In the genomic region with DNA sequence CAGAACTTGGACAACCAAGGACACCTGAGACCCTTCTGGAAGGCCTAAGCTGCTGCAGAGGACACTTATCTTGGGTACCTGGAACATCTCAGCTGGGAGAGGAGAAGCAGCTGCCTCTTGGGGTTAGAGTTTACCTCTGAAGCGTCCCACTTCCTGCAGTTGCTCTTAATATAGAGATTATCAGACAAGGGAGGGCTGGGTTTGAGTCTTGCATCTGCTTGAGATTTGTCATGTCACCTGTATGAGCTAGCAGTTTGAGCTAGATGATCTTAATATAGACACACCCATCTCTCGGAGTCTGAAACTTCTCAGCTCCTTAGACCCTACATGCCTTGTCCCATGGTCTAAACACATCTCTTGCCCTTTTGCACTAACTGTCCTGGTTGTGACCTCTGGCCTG, we compare ENCODE assay signal across 19 cellular contexts.
DNase-seq lines count a peak whose midpoint lies in the region; ATAC-seq and TF ChIP-seq lines count a peak whose summit lies in the region.
"Had no signal": no experiment of that assay in that cellular context is flagged by ENCODE, and none has a peak within 500 bp of the region (broad histone marks: within the 10 kb centered on the region; RNA-seq: fewer than 3 reads in every experiment).

No MANE protein-coding gene starts in this region.

- H3K36me3 Mint-ChIP-seq in type B pancreatic cell (no peaks in the 10 kb centered on the region), glutamatergic neuron (ENCODE audit: unreplicated experiment) (no peaks in the 10 kb centered on the region)
- H3K36me3 Mint-ChIP-seq in natural killer cell treated with Interleukin-12 subunit alpha and Interleukin-12 subunit beta and Interleukin-15 and Interleukin-18, amount 100 ng/mL, for 72 hours, result no peaks in the 10 kb centered on the region
- H3K36me3 Mint-ChIP-seq: CD8-positive, alpha-beta T cell had no signal

- H3K4me1 ChIP-seq in BLaER1 (peaks cover 7% of the 10 kb centered on the region; the same call in 1 of the 2 replicates), DND-41 (ENCODE audit: insufficient read depth, low read length) (no peaks in the 10 kb centered on the region), MM.1S (ENCODE audit: low read length) (peaks cover 24% of the 10 kb centered on the region)
- H3K4me1 ChIP-seq: BE2C, Caco-2 had no signal

- no peak for TF ChIP-seq CTCF in DND-41 (IDR thresholded peaks at IDR 0.05; ENCODE audit: borderline replicate concordance, extremely low read depth, low read length, poor library complexity, severe bottlenecking)
- no peak for TF ChIP-seq CTCF in MM.1S (IDR thresholded peaks at IDR 0.05; ENCODE audit: low read length)
- no peak for TF ChIP-seq CTCF in type B pancreatic cell (conservative IDR thresholded peaks at IDR 0.05)
- no peak for TF ChIP-seq CTCF in glutamatergic neuron (IDR thresholded peaks at IDR 0.05; ENCODE audit: partially characterized antibody, unreplicated experiment)

- H4K20me1 ChIP-seq in BLaER1 (no peaks in the 10 kb centered on the region), DND-41 (ENCODE audit: insufficient read depth, low read length) (no peaks in the 10 kb centered on the region; the same call in 1 of the 2 replicates), MM.1S (ENCODE audit: insufficient read depth, low read length) (no peaks in the 10 kb centered on the region)
- H4K20me1 ChIP-seq: BLaER1 treated with 17β-estradiol and CSF1 and Interleukin-3, amounts not matched to agents 10 nM and 100 nM had no signal

- H3K4me3 ChIP-seq in BLaER1, result no peak overlapping the region
- H3K4me3 ChIP-seq in DND-41 (ENCODE audit: low read depth in 1 of 2, low read length in 2 of 2), result no peak overlapping the region
- no peak overlapping the region for H3K4me3 ChIP-seq in MM.1S (ENCODE audit: low read length)
- H3K4me3 ChIP-seq: BLaER1 treated with 17β-estradiol and CSF1 and Interleukin-3, amounts not matched to agents 10 nM and 100 nM; GM12878 had no signal

- DNase-seq in DND-41 (no peak), MM.1S (peak; percentile 69), type B pancreatic cell (ENCODE audit: extremely low spot score, unreplicated experiment) (no peak), glutamatergic neuron (no peak)
- no peak for DNase-seq in natural killer cell treated with Interleukin-12 subunit alpha and Interleukin-12 subunit beta and Interleukin-15 and Interleukin-18, amount 100 ng/mL, for 72 hours (ENCODE audit: low spot score)
- DNase-seq: 8988T; ACHN; BE2C; Caco-2; Calu3; CD4-positive, alpha-beta T cell; CD8-positive, alpha-beta T cell; DMS79 treated with DMSO at 0.1 percent for 48 hours; EL; GDM1 had no signal

- H3F3A ChIP-seq in MM.1S (ENCODE audit: insufficient read depth, low read length), result no peaks in the 10 kb centered on the region

- no peak overlapping the region for H3K4me3 Mint-ChIP-seq in type B pancreatic cell
- H3K4me3 Mint-ChIP-seq in glutamatergic neuron (ENCODE audit: unreplicated experiment), result no peak overlapping the region
- no peak overlapping the region for H3K4me3 Mint-ChIP-seq in natural killer cell treated with Interleukin-12 subunit alpha and Interleukin-12 subunit beta and Interleukin-15 and Interleukin-18, amount 100 ng/mL, for 72 hours
- H3K4me3 Mint-ChIP-seq: CD4-positive, alpha-beta T cell; CD8-positive, alpha-beta T cell had no signal

- H3K79me2 ChIP-seq in DND-41 (ENCODE audit: insufficient read depth, low read length) (no peaks in the 10 kb centered on the region), MM.1S (ENCODE audit: low read length) (no peaks in the 10 kb centered on the region)

- H3K27ac ChIP-seq in BLaER1 (no peak overlapping the region), DND-41 (ENCODE audit: low read length) (no peak overlapping the region), MM.1S (ENCODE audit: low read length) (peak overlapping the region; percentile 31; the same call in 1 of the 2 replicates)
- H3K27ac ChIP-seq: BLaER1 treated with 17β-estradiol and CSF1 and Interleukin-3, amounts not matched to agents 10 nM and 100 nM; C4-2B had no signal

- H3K27me3 ChIP-seq in BLaER1, result no peaks in the 10 kb centered on the region
- H3K27me3 ChIP-seq in DND-41 (ENCODE audit: insufficient read depth, low read length, poor library complexity), result peaks cover 4% of the 10 kb centered on the region
- no peaks in the 10 kb centered on the region for H3K27me3 ChIP-seq in MM.1S (replicated peaks; ENCODE audit: insufficient read depth, low read length)
- H3K27me3 ChIP-seq: BLaER1 treated with 17β-estradiol and CSF1 and Interleukin-3, amounts not matched to agents 10 nM and 100 nM had no signal

- H3K9me2 ChIP-seq in MM.1S (replicated peaks; ENCODE audit: insufficient read depth, low read length), result no peaks in the 10 kb centered on the region

- H3K9me3 Mint-ChIP-seq in type B pancreatic cell (no peaks in the 10 kb centered on the region), glutamatergic neuron (ENCODE audit: unreplicated experiment) (peaks cover 3% of the 10 kb centered on the region)
- H3K9me3 Mint-ChIP-seq in natural killer cell treated with Interleukin-12 subunit alpha and Interleukin-12 subunit beta and Interleukin-15 and Interleukin-18, amount 100 ng/mL, for 72 hours, result no peaks in the 10 kb centered on the region
- H3K9me3 Mint-ChIP-seq: CD4-positive, alpha-beta T cell; CD8-positive, alpha-beta T cell had no signal

- H3K4me2 ChIP-seq in BLaER1 (peak overlapping the region; percentile 23; the same call in 1 of the 2 replicates), DND-41 (ENCODE audit: insufficient read depth, low read length) (no peak overlapping the region), MM.1S (ENCODE audit: low read depth, low read length) (peak overlapping the region; percentile 37)
- H3K4me2 ChIP-seq: BLaER1 treated with 17β-estradiol and CSF1 and Interleukin-3, amounts not matched to agents 10 nM and 100 nM had no signal

- peaks cover 78% of the 10 kb centered on the region for H3K27me3 Mint-ChIP-seq in type B pancreatic cell
- H3K27me3 Mint-ChIP-seq in glutamatergic neuron (ENCODE audit: unreplicated experiment), result no peaks in the 10 kb centered on the region
- peaks cover 44 to 60% of the 10 kb centered on the region in 2 donors for H3K27me3 Mint-ChIP-seq in natural killer cell treated with Interleukin-12 subunit alpha and Interleukin-12 subunit beta and Interleukin-15 and Interleukin-18, amount 100 ng/mL, for 72 hours

- ATAC-seq in DND-41 (ENCODE audit: insufficient read depth, low read depth), result peak; percentile 42; the same call in 2 of the 3 replicates
- no peak for ATAC-seq in natural killer cell treated with Interleukin-12 subunit alpha and Interleukin-12 subunit beta and Interleukin-15 and Interleukin-18, amount 100 ng/mL, for 72 hours
- ATAC-seq: CD8-positive, alpha-beta T cell; GM12878 had no signal

- H2AFZ ChIP-seq in DND-41 (ENCODE audit: low read depth, low read length) (no peak overlapping the region), MM.1S (ENCODE audit: low read length) (peak overlapping the region; percentile 33; the same call in 1 of the 2 replicates)

- H3K36me3 ChIP-seq in BLaER1 (no peaks in the 10 kb centered on the region), DND-41 (ENCODE audit: insufficient read depth, low read length) (no peaks in the 10 kb centered on the region), MM.1S (replicated peaks; ENCODE audit: insufficient read depth, low read length) (no peaks in the 10 kb centered on the region)
- H3K36me3 ChIP-seq: BE2C; BLaER1 treated with 17β-estradiol and CSF1 and Interleukin-3, amounts not matched to agents 10 nM and 100 nM had no signal

- H3K4me1 Mint-ChIP-seq in type B pancreatic cell (ENCODE audit: unreplicated experiment) (no peaks in the 10 kb centered on the region), glutamatergic neuron (ENCODE audit: low read depth, unreplicated experiment) (peaks cover 3% of the 10 kb centered on the region)
- H3K4me1 Mint-ChIP-seq in natural killer cell treated with Interleukin-12 subunit alpha and Interleukin-12 subunit beta and Interleukin-15 and Interleukin-18, amount 100 ng/mL, for 72 hours (ENCODE audit: low read depth in 2 of 2), result peaks cover 0 to 2% of the 10 kb centered on the region in 2 donors

- H3K27ac Mint-ChIP-seq in type B pancreatic cell (no peak overlapping the region), glutamatergic neuron (ENCODE audit: unreplicated experiment) (no peak overlapping the region)
- no peak overlapping the region for H3K27ac Mint-ChIP-seq in natural killer cell treated with Interleukin-12 subunit alpha and Interleukin-12 subunit beta and Interleukin-15 and Interleukin-18, amount 100 ng/mL, for 72 hours
- H3K27ac Mint-ChIP-seq: CD4-positive, alpha-beta T cell; CD8-positive, alpha-beta T cell had no signal

- H3K9ac ChIP-seq in BLaER1 (no peak overlapping the region), DND-41 (ENCODE audit: low read depth, low read length) (no peak overlapping the region), MM.1S (ENCODE audit: low read length) (no peak overlapping the region)
- H3K9ac ChIP-seq: BLaER1 treated with 17β-estradiol and CSF1 and Interleukin-3, amounts not matched to agents 10 nM and 100 nM had no signal

- H3K9me3 ChIP-seq in BLaER1, result no peaks in the 10 kb centered on the region
- H3K9me3 ChIP-seq in DND-41 (ENCODE audit: insufficient read depth, low read length, severe bottlenecking), result no peaks in the 10 kb centered on the region
- no peaks in the 10 kb centered on the region for H3K9me3 ChIP-seq in MM.1S (replicated peaks; ENCODE audit: insufficient read depth, low read length)
- H3K9me3 ChIP-seq: BE2C; BLaER1 treated with 17β-estradiol and CSF1 and Interleukin-3, amounts not matched to agents 10 nM and 100 nM; Caco-2 had no signal
